In the genomic region with DNA sequence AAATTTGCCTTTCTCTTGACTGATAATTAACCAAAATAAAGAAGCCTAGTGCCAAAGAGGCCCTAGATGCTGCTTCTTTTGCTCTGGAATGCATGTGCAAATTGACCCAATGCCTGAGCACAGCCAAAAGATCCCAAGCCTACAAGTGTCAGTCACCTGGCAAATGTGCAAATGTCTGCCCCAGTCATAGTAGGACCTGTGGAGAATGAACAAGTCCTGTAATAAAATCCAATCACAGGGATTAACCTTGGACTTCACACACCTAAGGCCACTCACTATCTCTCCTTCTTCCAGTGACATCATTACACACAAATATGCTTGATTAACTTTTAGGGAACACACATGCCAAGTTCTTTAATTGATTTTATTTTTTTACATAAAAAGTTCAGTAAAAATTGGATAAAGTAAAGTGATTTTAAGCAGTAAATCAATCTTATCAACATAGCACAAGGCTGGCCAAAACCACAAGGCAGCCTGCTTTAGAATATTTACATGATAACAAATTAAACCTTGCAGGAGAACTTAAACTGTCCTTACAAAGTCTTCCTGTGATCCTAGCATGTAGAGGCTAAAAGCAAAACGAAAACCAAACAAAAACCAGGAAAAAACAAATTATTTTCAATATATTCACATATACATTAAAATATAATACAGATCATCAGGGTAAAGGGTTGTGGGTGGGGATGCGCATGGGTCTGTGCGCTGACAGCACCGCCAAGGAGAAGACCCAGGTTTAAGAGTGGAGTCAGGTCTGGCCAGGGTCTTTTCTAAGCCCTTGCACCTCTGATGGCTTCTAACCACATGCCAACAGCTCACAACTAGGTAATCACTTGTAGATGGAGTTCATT, we compare ENCODE assay signal across 13 cellular contexts. TPM values are rescaled to one million over a fixed set of nuclear protein-coding genes. Genes with fewer than 3 reads are reported as not detected.
DNase-seq lines count a peak whose midpoint lies in the region; ATAC-seq, FAIRE-seq and TF ChIP-seq lines count a peak whose summit lies in the region.
"Had no signal": no experiment of that assay in that cellular context is flagged by ENCODE, and none has a peak within 500 bp of the region (broad histone marks: within the 10 kb centered on the region; RNA-seq: fewer than 3 reads in every experiment).

No MANE protein-coding gene starts in this region.

- H3K36me3 ChIP-seq in CD8-positive, alpha-beta T cell (ENCODE audit: insufficient read depth, low read length), result peaks cover 17% of the 10 kb centered on the region
- peaks cover 86% of the 10 kb centered on the region for H3K36me3 ChIP-seq in KOPT-K1 (ENCODE audit: insufficient read depth, low read length)
- H3K36me3 ChIP-seq in astrocyte (ENCODE audit: insufficient read depth, low read length), result peaks cover 28% of the 10 kb centered on the region
- H3K36me3 ChIP-seq in right atrium auricular region, result peaks cover 38% of the 10 kb centered on the region

- H3K27me3 ChIP-seq in CD8-positive, alpha-beta T cell (ENCODE audit: insufficient read depth, low read length), result no peaks in the 10 kb centered on the region
- no peaks in the 10 kb centered on the region for H3K27me3 ChIP-seq in astrocyte (ENCODE audit: insufficient read depth, low read length)
- H3K27me3 ChIP-seq in right atrium auricular region, result no peaks in the 10 kb centered on the region

- no peak overlapping the region for H3K4me3 ChIP-seq in CD8-positive, alpha-beta T cell (ENCODE audit: low read depth, low read length)
- H3K4me3 ChIP-seq in astrocyte (ENCODE audit: insufficient read depth, low read depth, low read length), result no peak overlapping the region
- H3K4me3 ChIP-seq in right atrium auricular region, result no peak overlapping the region
- H3K4me3 ChIP-seq: PC-9 had no signal

- H2AFZ ChIP-seq in astrocyte (ENCODE audit: low read depth, low read length), result no peak overlapping the region
- H2AFZ ChIP-seq: PC-9 had no signal

- H3K79me2 ChIP-seq in astrocyte (ENCODE audit: insufficient read depth, low read length), result peaks cover 18% of the 10 kb centered on the region

- no peak for DNase-seq in CD8-positive, alpha-beta T cell
- DNase-seq in astrocyte (ENCODE audit: low read depth) (peak; percentile 38), natural killer cell (no peak), cerebellar nuclear complex (lab: John Stamatoyannopoulos, UW) (no peak), right atrium auricular region (ENCODE audit: low spot score) (no peak)
- no peak for DNase-seq in stimulated activated CD4-positive, alpha-beta T cell treated with anti-CD3 and anti-CD28 coated beads, Interleukin-12 subunit alpha, Interleukin-12 subunit beta, amount 100 ng/mL, for 4 hours
- DNase-seq: NCI-H2227 treated with DMSO at 0.1 percent for 48 hours, PC-9 had no signal

- POLR2A ChIA-PET in CD8-positive, alpha-beta T cell (lab: Charles Lee), result interaction anchor here (0.5 to 1.4 kb wide), 3 partner anchors 15 to 22 kb away, joined by 3 read pairs; no protein-coding TSS in a partner anchor

- peak overlapping the region; percentile 86 for H3K27ac Mint-ChIP-seq in CD8-positive, alpha-beta T cell
- peak overlapping the region; percentile 88 for H3K27ac Mint-ChIP-seq in astrocyte (ENCODE audit: unreplicated experiment)
- H3K27ac Mint-ChIP-seq in natural killer cell, result peak overlapping the region; percentile 87 to 90

- H3K9ac ChIP-seq in astrocyte (ENCODE audit: low read length), result peak overlapping the region; percentile 41
- H3K9ac ChIP-seq: KMS-11 had no signal

- intact Hi-C loops in CD8-positive, alpha-beta T cell (cut with DNase I, micrococcal nuclease), result loop anchor here in 1 of 2 experiments (10.0 kb wide), 1 partner anchor 48 kb away; no protein-coding TSS in a partner anchor
- intact Hi-C loops in natural killer cell (cut with micrococcal nuclease), result loop anchor here (2.0 kb wide), 1 partner anchor 60 kb away; no protein-coding TSS in a partner anchor

- H3K27ac ChIP-seq in CD8-positive, alpha-beta T cell (ENCODE audit: low read depth, low read length), result peak overlapping the region; percentile 38
- H3K27ac ChIP-seq in KOPT-K1 (ENCODE audit: low read depth, low read length, poor library complexity, severe bottlenecking) (peak overlapping the region; percentile 72), astrocyte (ENCODE audit: low read depth, low read length) (peak overlapping the region; percentile 59), right atrium auricular region (no peak overlapping the region)
- H3K27ac ChIP-seq: KMS-11, PC-9 had no signal

- no peaks in the 10 kb centered on the region for H3K27me3 Mint-ChIP-seq in CD8-positive, alpha-beta T cell (ENCODE audit: low read depth)
- no peaks in the 10 kb centered on the region for H3K27me3 Mint-ChIP-seq in astrocyte (ENCODE audit: low read depth, unreplicated experiment)
- no peaks in the 10 kb centered on the region for H3K27me3 Mint-ChIP-seq in natural killer cell (ENCODE audit: low read depth in 2 of 2)

- TF ChIP-seq CTCF in CD8-positive, alpha-beta T cell (IDR thresholded peaks at IDR 0.05), result no peak
- TF ChIP-seq CTCF in astrocyte (IDR thresholded peaks at IDR 0.05; ENCODE audit: insufficient read depth, low read depth, low read length), result no peak
- no peak for TF ChIP-seq CTCF in natural killer cell (IDR thresholded peaks at IDR 0.05)
- TF ChIP-seq CTCF in right atrium auricular region (IDR thresholded peaks at IDR 0.05), result no peak

- H3K4me1 Mint-ChIP-seq in CD8-positive, alpha-beta T cell (ENCODE audit: low read depth), result peaks cover 42% of the 10 kb centered on the region
- H3K4me1 Mint-ChIP-seq in astrocyte (ENCODE audit: low read depth, unreplicated experiment), result peaks cover 31% of the 10 kb centered on the region
- H3K4me1 Mint-ChIP-seq in natural killer cell, result peaks cover 45 to 50% of the 10 kb centered on the region in 2 donors

- no peaks in the 10 kb centered on the region for H3K9me3 Mint-ChIP-seq in CD8-positive, alpha-beta T cell
- H3K9me3 Mint-ChIP-seq in astrocyte (ENCODE audit: unreplicated experiment) (no peaks in the 10 kb centered on the region), natural killer cell (no peaks in the 10 kb centered on the region)

- no peak for ATAC-seq in CD8-positive, alpha-beta T cell
- ATAC-seq in natural killer cell, result no peak
- no peak for ATAC-seq in HG03196 (IDR thresholded peaks at IDR 0.05; ENCODE audit: unreplicated experiment)
- ATAC-seq: HCT116 had no signal

- peaks cover 23% of the 10 kb centered on the region for H4K20me1 ChIP-seq in astrocyte (ENCODE audit: insufficient read depth, low read length)

- no peak overlapping the region for H3K4me3 Mint-ChIP-seq in CD8-positive, alpha-beta T cell
- H3K4me3 Mint-ChIP-seq in astrocyte (ENCODE audit: unreplicated experiment) (no peak overlapping the region), natural killer cell (peak overlapping the region; percentile 50)

- CTCF ChIA-PET in CD8-positive, alpha-beta T cell (lab: Charles Lee), result no interaction called here

- peak overlapping the region; percentile 72 for H3K4me2 ChIP-seq in astrocyte (ENCODE audit: low read length)
- H3K4me2 ChIP-seq: KMS-11, PC-9 had no signal

- peaks cover 65% of the 10 kb centered on the region for H3K36me3 Mint-ChIP-seq in CD8-positive, alpha-beta T cell
- peaks cover 20% of the 10 kb centered on the region for H3K36me3 Mint-ChIP-seq in astrocyte (ENCODE audit: low read depth, unreplicated experiment)
- no peaks in the 10 kb centered on the region for H3K36me3 Mint-ChIP-seq in natural killer cell

- peaks cover 20% of the 10 kb centered on the region for H3K4me1 ChIP-seq in CD8-positive, alpha-beta T cell (ENCODE audit: insufficient read depth, low read length)
- H3K4me1 ChIP-seq in astrocyte (ENCODE audit: insufficient read depth, low read length) (peaks cover 29% of the 10 kb centered on the region), right atrium auricular region (no peaks in the 10 kb centered on the region)

- FAIRE-seq in astrocyte (lab: Jason Lieb, UNC), result no peak
- FAIRE-seq: frontal cortex had no signal

- no peaks in the 10 kb centered on the region for H3K9me3 ChIP-seq in CD8-positive, alpha-beta T cell (ENCODE audit: low read length)
- H3K9me3 ChIP-seq in KOPT-K1 (ENCODE audit: insufficient read depth, low read length, poor library complexity, severe bottlenecking) (no peaks in the 10 kb centered on the region), astrocyte (ENCODE audit: insufficient read depth, low read depth, low read length) (no peaks in the 10 kb centered on the region), right atrium auricular region (no peaks in the 10 kb centered on the region)

RNA-seq across cellular contexts. Expression of a gene that starts 36.8 kb away (rescaled TPM):
- total RNA-seq in CD8-positive, alpha-beta T cell, result 100 to 1,000 TPM; 187 to 201 TPM
- total RNA-seq in astrocyte, result 11.4 and 14.8 TPM in 2 replicates
- total RNA-seq in natural killer cell, result 100 to 1,000 TPM; 453 to 536 (median 532) TPM
- total RNA-seq in right atrium auricular region, result 10 to 100 TPM in 1 of 2 donors, 1 to 10 TPM in 1; 7.5 to 15.3 TPM

RNA-seq across cellular contexts. Expression of a gene that starts 39.8 kb away (rescaled TPM):
- 100 to 1,000 TPM in 1 of 2 experiments, 10 to 100 TPM in 1; 99.9 to 107 TPM for total RNA-seq in CD8-positive, alpha-beta T cell
- 26.2 and 29.0 TPM in 2 replicates for total RNA-seq in astrocyte
- total RNA-seq in natural killer cell, result 100 to 1,000 TPM; 104 to 114 (median 111) TPM
- total RNA-seq in right atrium auricular region, result 10 to 100 TPM; 27.5 to 38.6 TPM

Comparison
In these comparisons a context has a peak if more than half of its experiments do, and no peak if none do; other contexts are left out.
1. H3K27ac ChIP-seq: peak in CD8-positive, alpha-beta T cell (single experiment), KOPT-K1 (single experiment) and astrocyte (single experiment); none in right atrium auricular region (0 of 2).
2. RNA of a gene that starts 36.8 kb away (total RNA-seq): 453 to 536 TPM in natural killer cell and 187 to 201 TPM in CD8-positive, alpha-beta T cell; 7.5 to 15.3 TPM in right atrium auricular region and 11.4 to 14.8 TPM in astrocyte; every median in the first group is over 10 times any median in the second.
3. Peak in every context shown above with its lines, with median percentiles within 50 percentile points of each other: H3K27ac Mint-ChIP-seq.